8 cellular contexts compared by ENCODE assay signal in the genomic region with DNA sequence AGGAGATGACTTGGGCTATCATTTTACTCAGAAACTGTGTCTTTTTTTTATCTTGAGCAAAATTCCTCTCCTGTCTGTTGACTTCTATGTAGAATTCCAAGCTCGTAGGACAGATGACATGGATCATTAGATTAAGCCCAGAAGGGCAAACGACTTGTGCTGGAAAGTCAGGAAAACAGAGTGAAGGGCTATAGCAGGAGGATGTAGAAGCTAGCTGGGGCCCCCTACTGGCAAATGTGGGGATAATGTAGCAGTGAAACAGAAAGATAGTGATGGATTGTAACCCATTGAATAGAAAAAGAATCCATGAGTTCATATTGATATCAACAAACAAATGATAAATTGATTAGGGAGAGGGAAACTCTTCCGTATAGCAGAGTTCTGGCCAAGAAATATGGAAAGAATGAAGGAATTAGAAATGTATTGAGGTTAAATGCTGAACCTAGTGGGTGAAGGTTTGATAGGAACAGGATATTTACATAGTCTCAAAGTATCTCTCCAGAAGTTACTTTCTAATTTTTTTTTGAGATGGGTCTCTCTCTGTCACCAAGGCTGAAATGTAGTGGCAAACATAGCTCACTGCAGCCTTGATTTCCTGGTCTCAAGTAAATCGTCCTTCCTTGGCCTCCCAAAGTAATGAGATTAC.
DNase-seq lines count a peak whose midpoint lies in the region; ATAC-seq and TF ChIP-seq lines count a peak whose summit lies in the region.

No MANE protein-coding gene starts in this region.

- no peak overlapping the region for H3K9ac ChIP-seq in SU-DHL-6 (ENCODE audit: low read length)

- peaks cover 6% of the 10 kb centered on the region for H3K27me3 Mint-ChIP-seq in nephron progenitor cell (ENCODE audit: low read depth, poor library complexity)

- intact Hi-C loops in esophagus squamous epithelium (cut with DNase I), result no loop called here

- H4K20me1 ChIP-seq in SU-DHL-6 (ENCODE audit: low read depth, low read length), result no peaks in the 10 kb centered on the region

- ATAC-seq in GM18511 (IDR thresholded peaks at IDR 0.05; ENCODE audit: unreplicated experiment) (peak; percentile 76), GM18870 (IDR thresholded peaks at IDR 0.05; ENCODE audit: unreplicated experiment) (no peak)

- no peak overlapping the region for H3K27ac Mint-ChIP-seq in nephron progenitor cell

- no peak for TF ChIP-seq POLR2A in esophagus squamous epithelium (IDR thresholded peaks at IDR 0.05)

- no peaks in the 10 kb centered on the region for H3K9me2 ChIP-seq in SU-DHL-6 (replicated peaks; ENCODE audit: insufficient read depth, low read length)

- H3K79me2 ChIP-seq in SU-DHL-6 (ENCODE audit: insufficient read depth, low read length), result no peaks in the 10 kb centered on the region

- no peak overlapping the region for H2AFZ ChIP-seq in SU-DHL-6 (ENCODE audit: low read depth, low read length, severe bottlenecking)

- in situ Hi-C loops in KBM-7 (cut with MboI; ENCODE audit: low pct_unique_long_range_greater_than_20kb, low sequenced_read_pairs), result no loop called here

- H3K36me3 Mint-ChIP-seq in nephron progenitor cell (ENCODE audit: low read depth), result no peaks in the 10 kb centered on the region

- H3K27me3 ChIP-seq in SU-DHL-6 (ENCODE audit: low read length) (no peaks in the 10 kb centered on the region), esophagus squamous epithelium (peaks cover 0 to 17% (median 0%) of the 10 kb centered on the region in 4 donors)

- 30 to 32% methylated on average over 4 of the region's 4 CpGs for WGBS in esophagus squamous epithelium, 2 donors

- H3K4me3 ChIP-seq in SU-DHL-6 (ENCODE audit: insufficient read depth, low read length, poor library complexity, severe bottlenecking), result no peak overlapping the region
- H3K4me3 ChIP-seq in esophagus squamous epithelium, result no peak overlapping the region

- H3K9me3 Mint-ChIP-seq in nephron progenitor cell, result no peaks in the 10 kb centered on the region

- peak; percentile 61 for TF ChIP-seq CTCF in SU-DHL-6 (IDR thresholded peaks at IDR 0.05; ENCODE audit: insufficient read depth, low read length, poor library complexity, severe bottlenecking)
- TF ChIP-seq CTCF in esophagus squamous epithelium (IDR thresholded peaks at IDR 0.05), result peak; percentile 19 to 66 (median 43)
- TF ChIP-seq CTCF in nephron progenitor cell (IDR thresholded peaks at IDR 0.05), result peak; percentile 92

- no peaks in the 10 kb centered on the region for H3K9me3 ChIP-seq in SU-DHL-6 (ENCODE audit: insufficient read depth, low read length)
- H3K9me3 ChIP-seq in esophagus squamous epithelium, result no peaks in the 10 kb centered on the region

- H3K27ac ChIP-seq in SU-DHL-6 (ENCODE audit: low read depth, low read length), result no peak overlapping the region
- H3K27ac ChIP-seq in esophagus squamous epithelium, result no peak overlapping the region

- no peak overlapping the region for H3K4me3 Mint-ChIP-seq in nephron progenitor cell

- H3K4me1 ChIP-seq in esophagus squamous epithelium, result no peaks in the 10 kb centered on the region

- peaks cover 10% of the 10 kb centered on the region for H3K4me1 Mint-ChIP-seq in nephron progenitor cell

- H3K4me2 ChIP-seq in SU-DHL-6 (ENCODE audit: low read depth, low read length, poor library complexity, severe bottlenecking), result no peak overlapping the region

- no peaks in the 10 kb centered on the region for H3F3A ChIP-seq in SU-DHL-6 (ENCODE audit: insufficient read depth)

- peak; percentile 37 for DNase-seq in CD1c-positive myeloid dendritic cell (ENCODE audit: extremely low spot score)
- peak; percentile 46 for DNase-seq in KBM-7
- no peak for DNase-seq in esophagus squamous epithelium (lab: John Stamatoyannopoulos, UW)
- peak; percentile 64 for DNase-seq in nephron progenitor cell
- no peak for DNase-seq in cerebellum (ENCODE audit: low spot score)

- H3K36me3 ChIP-seq in SU-DHL-6 (ENCODE audit: low read length), result no peaks in the 10 kb centered on the region
- H3K36me3 ChIP-seq in esophagus squamous epithelium, result no peaks in the 10 kb centered on the region

Comparison
In these comparisons a context has a peak if more than half of its experiments do, and no peak if none do; other contexts are left out.
1. DNase-seq: peak in CD1c-positive myeloid dendritic cell (single experiment), KBM-7 (single experiment) and nephron progenitor cell (single experiment); none in esophagus squamous epithelium (single experiment) and cerebellum (single experiment).
2. Peak in every context shown above with its lines, with median percentiles within 50 percentile points of each other: CTCF ChIP-seq.